ENCODE assay signal across 1 cellular context in the genomic region with DNA sequence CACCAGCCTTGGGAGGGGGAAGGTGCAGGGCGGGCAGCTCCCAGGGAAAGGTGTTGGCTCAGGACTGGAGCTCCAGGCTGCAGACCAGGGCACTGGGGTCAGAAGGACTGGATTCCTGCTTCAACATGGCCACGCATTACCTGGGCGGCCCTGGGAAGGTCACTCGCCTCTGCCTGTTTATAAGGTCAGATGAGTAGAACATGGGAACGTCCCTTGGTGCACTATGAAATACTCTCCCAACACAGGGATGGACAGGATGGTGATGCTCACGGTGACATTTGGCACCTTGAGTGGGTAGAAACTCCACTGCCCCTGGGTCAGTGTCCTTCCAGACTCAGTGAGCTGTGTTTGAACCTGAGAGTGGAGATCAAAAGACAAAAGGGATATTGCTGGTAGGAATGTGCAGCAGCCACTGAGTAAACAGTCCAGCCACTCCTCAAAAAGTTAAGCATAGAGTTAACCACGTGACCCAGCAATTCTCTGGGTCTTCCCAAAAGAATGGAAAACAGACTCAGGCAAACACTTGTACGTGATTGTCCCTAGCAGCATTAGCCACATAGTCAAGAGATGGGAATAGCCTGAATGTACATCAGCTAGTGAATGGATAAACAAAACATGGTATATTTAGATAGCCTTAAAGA.
A peak's percentile ranks its signal among the peaks of the same experiment; 100 is the strongest.
TF ChIP-seq lines count a peak whose summit lies in the region.

No MANE protein-coding gene starts in this region.

TF ChIP-seq in IMR-90, 13 proteins besides CTCF, POLR2A, EP300 and RAD21:
- TF ChIP-seq, protein P1, sequence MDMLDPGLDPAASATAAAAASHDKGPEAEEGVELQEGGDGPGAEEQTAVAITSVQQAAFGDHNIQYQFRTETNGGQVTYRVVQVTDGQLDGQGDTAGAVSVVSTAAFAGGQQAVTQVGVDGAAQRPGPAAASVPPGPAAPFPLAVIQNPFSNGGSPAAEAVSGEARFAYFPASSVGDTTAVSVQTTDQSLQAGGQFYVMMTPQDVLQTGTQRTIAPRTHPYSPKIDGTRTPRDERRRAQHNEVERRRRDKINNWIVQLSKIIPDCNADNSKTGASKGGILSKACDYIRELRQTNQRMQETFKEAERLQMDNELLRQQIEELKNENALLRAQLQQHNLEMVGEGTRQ (IDR thresholded peaks at IDR 0.05; ENCODE audit: low read depth, low read length), result 0 out of 2 replicates have a peak, but pooled peaks have one; percentile 17
- no peak for TF ChIP-seq FOS (IDR thresholded peaks at IDR 0.05; ENCODE audit: low read depth, low read length)
- no peak for TF ChIP-seq SMC3 (IDR thresholded peaks at IDR 0.05; ENCODE audit: low read depth, low read length)
